Comparison of ENCODE assay signal across 17 cellular contexts in genomic region chr18:53458944-53459580, GRCh38.
DNase-seq lines count a peak whose midpoint lies in the region; ATAC-seq and TF ChIP-seq lines count a peak whose summit lies in the region.
"Had no signal": no experiment of that assay in that cellular context is flagged by ENCODE, and none has a peak within 500 bp of the region (broad histone marks: within the 10 kb centered on the region; RNA-seq: fewer than 3 reads in every experiment).

No MANE protein-coding gene starts in this region.

- no peak for TF ChIP-seq CTCF in heart left ventricle (IDR thresholded peaks at IDR 0.05)

- no peak overlapping the region for H3K4me3 Mint-ChIP-seq in activated T-helper 1 cell treated with anti-CD3 and anti-CD28 coated beads, Interleukin-12 subunit alpha, Interleukin-12 subunit beta, Interleukin-2, Interleukin-4 antibody, amounts not matched to agents 30 ng/mL and 10 ng/mL and 1 ng/mL, durations not matched to agents 14 hours and 24 hours and 36 hours
- H3K4me3 Mint-ChIP-seq: activated CD8-positive, alpha-beta T cell treated with anti-CD3 and anti-CD28 coated beads for 36 hours; activated naive CD4-positive, alpha-beta T cell treated with anti-CD3 and anti-CD28 coated beads for 36 hours; CD4-positive, alpha-beta T cell; naive thymus-derived CD8-positive, alpha-beta T cell; T-helper 2 cell treated with Interferon-gamma antibody and Interleukin-4, amounts not matched to agents 5 μg/mL and 100 μg/mL, for 36 hours had no signal

- no peaks in the 10 kb centered on the region for H3K36me3 Mint-ChIP-seq in activated T-helper 1 cell treated with anti-CD3 and anti-CD28 coated beads, Interleukin-12 subunit alpha, Interleukin-12 subunit beta, Interleukin-2, Interleukin-4 antibody, amounts not matched to agents 30 ng/mL and 10 ng/mL and 1 ng/mL, durations not matched to agents 14 hours and 24 hours and 36 hours (ENCODE audit: low read depth)
- H3K36me3 Mint-ChIP-seq: naive thymus-derived CD8-positive, alpha-beta T cell had no signal

- no peaks in the 10 kb centered on the region for H3K27me3 ChIP-seq in heart left ventricle

- peaks cover 0 to 21% (median 7%) of the 10 kb centered on the region in 12 donors for H3K4me1 ChIP-seq in heart left ventricle

- H3K4me1 Mint-ChIP-seq in activated T-helper 1 cell treated with anti-CD3 and anti-CD28 coated beads, Interleukin-12 subunit alpha, Interleukin-12 subunit beta, Interleukin-2, Interleukin-4 antibody, amounts not matched to agents 30 ng/mL and 10 ng/mL and 1 ng/mL, durations not matched to agents 14 hours and 24 hours and 36 hours (ENCODE audit: low read depth): no peaks in the 10 kb centered on the region
- H3K4me1 Mint-ChIP-seq: naive thymus-derived CD8-positive, alpha-beta T cell had no signal

- no peak overlapping the region for H3K27ac Mint-ChIP-seq in activated T-helper 1 cell treated with anti-CD3 and anti-CD28 coated beads, Interleukin-12 subunit alpha, Interleukin-12 subunit beta, Interleukin-2, Interleukin-4 antibody, amounts not matched to agents 30 ng/mL and 10 ng/mL and 1 ng/mL, durations not matched to agents 14 hours and 24 hours and 36 hours
- H3K27ac Mint-ChIP-seq: activated CD8-positive, alpha-beta T cell treated with anti-CD3 and anti-CD28 coated beads for 36 hours; activated naive CD4-positive, alpha-beta T cell treated with anti-CD3 and anti-CD28 coated beads for 36 hours; CD4-positive, alpha-beta T cell; naive thymus-derived CD8-positive, alpha-beta T cell; T-helper 2 cell treated with Interferon-gamma antibody and Interleukin-4, amounts not matched to agents 5 μg/mL and 100 μg/mL, for 36 hours had no signal

- no peak overlapping the region for H3K27ac ChIP-seq in heart left ventricle
- H3K27ac ChIP-seq: thoracic aorta had no signal

- 14 to 31% (median 26%) methylated on average over 5 of the region's 5 CpGs for WGBS in heart left ventricle, 4 donors

- intact Hi-C loops in heart left ventricle (cut with DNase I): no loop called here
- intact Hi-C loops in activated T-helper 1 cell treated with anti-CD3 and anti-CD28 coated beads, Interleukin-12 subunit alpha, Interleukin-12 subunit beta, Interleukin-2, Interleukin-4 antibody, amounts not matched to agents 30 ng/mL and 10 ng/mL and 1 ng/mL, durations not matched to agents 14 hours and 24 hours and 36 hours (cut with micrococcal nuclease): no loop called here

- no peaks in the 10 kb centered on the region for H3K9me3 ChIP-seq in heart left ventricle
- H3K9me3 ChIP-seq: thoracic aorta had no signal

- TF ChIP-seq POLR2A in heart left ventricle (IDR thresholded peaks at IDR 0.05): no peak

- peak in 3 of 4 donors; percentile 31 to 47 (median 39) for ATAC-seq in heart left ventricle
- ATAC-seq in HG03354 (IDR thresholded peaks at IDR 0.05; ENCODE audit: poor library complexity, severe bottlenecking, unreplicated experiment): no peak
- no peak for ATAC-seq in GM19035 (IDR thresholded peaks at IDR 0.05; ENCODE audit: unreplicated experiment)
- ATAC-seq: activated CD8-positive, alpha-beta T cell treated with anti-CD3 and anti-CD28 coated beads for 36 hours; esophagus mucosa; naive thymus-derived CD8-positive, alpha-beta T cell had no signal

- no peaks in the 10 kb centered on the region for H3K9me3 Mint-ChIP-seq in activated T-helper 1 cell treated with anti-CD3 and anti-CD28 coated beads, Interleukin-12 subunit alpha, Interleukin-12 subunit beta, Interleukin-2, Interleukin-4 antibody, amounts not matched to agents 30 ng/mL and 10 ng/mL and 1 ng/mL, durations not matched to agents 14 hours and 24 hours and 36 hours
- H3K9me3 Mint-ChIP-seq: activated naive CD4-positive, alpha-beta T cell treated with anti-CD3 and anti-CD28 coated beads for 36 hours had no signal

- peak; percentile 23 for DNase-seq in HT1080 (ENCODE audit: low read depth)
- peak; percentile 100 for DNase-seq in NCI-H69 (lab: John Stamatoyannopoulos, UW)
- DNase-seq in heart left ventricle: peak in 2 of 5 donors; percentile 13 to 26
- DNase-seq in nucleus accumbens (lab: John Stamatoyannopoulos, UW): peak in 40 of 56 donors; percentile 2 to 70 (median 27)
- no peak for DNase-seq in activated T-helper 1 cell treated with anti-CD3 and anti-CD28 coated beads, Interleukin-12 subunit alpha, Interleukin-12 subunit beta, Interleukin-2, Interleukin-4 antibody, amounts not matched to agents 30 ng/mL and 10 ng/mL and 1 ng/mL, durations not matched to agents 14 hours and 24 hours and 36 hours (ENCODE audit: low spot score)
- DNase-seq in stimulated activated CD8-positive, alpha-beta memory T cell treated with anti-CD3 and anti-CD28 coated beads, Interleukin-4, amount 100 ng/mL, for 48 hours: no peak
- DNase-seq: activated CD8-positive, alpha-beta T cell treated with anti-CD3 and anti-CD28 coated beads for 36 hours; activated naive CD4-positive, alpha-beta T cell treated with anti-CD3 and anti-CD28 coated beads for 36 hours; CD4-positive, alpha-beta T cell; Kasumi-1; naive thymus-derived CD8-positive, alpha-beta T cell; NCI-H510A had no signal

- no peak overlapping the region for H3K4me3 ChIP-seq in heart left ventricle
- H3K4me3 ChIP-seq: thoracic aorta had no signal

- no peaks in the 10 kb centered on the region for H3K27me3 Mint-ChIP-seq in activated T-helper 1 cell treated with anti-CD3 and anti-CD28 coated beads, Interleukin-12 subunit alpha, Interleukin-12 subunit beta, Interleukin-2, Interleukin-4 antibody, amounts not matched to agents 30 ng/mL and 10 ng/mL and 1 ng/mL, durations not matched to agents 14 hours and 24 hours and 36 hours (ENCODE audit: insufficient read depth)
- H3K27me3 Mint-ChIP-seq: activated CD8-positive, alpha-beta T cell treated with anti-CD3 and anti-CD28 coated beads for 36 hours; CD4-positive, alpha-beta T cell had no signal

- no peaks in the 10 kb centered on the region for H3K36me3 ChIP-seq in heart left ventricle
- H3K36me3 ChIP-seq: thoracic aorta had no signal

Comparison
In these comparisons a context has a peak if more than half of its experiments do, and no peak if none do; other contexts are left out.
1. DNase-seq: peak in HT1080 (single experiment), NCI-H69 (single experiment) and nucleus accumbens (40 of 56); none in activated T-helper 1 cell treated with anti-CD3 and anti-CD28 coated beads, Interleukin-12 subunit alpha, Interleukin-12 subunit beta, Interleukin-2, Interleukin-4 antibody, amounts not matched to agents 30 ng/mL and 10 ng/mL and 1 ng/mL, durations not matched to agents 14 hours and 24 hours and 36 hours (single experiment) and stimulated activated CD8-positive, alpha-beta memory T cell treated with anti-CD3 and anti-CD28 coated beads, Interleukin-4, amount 100 ng/mL, for 48 hours (single experiment).
2. ATAC-seq: peak in heart left ventricle (3 of 4); none in HG03354 (single experiment) and GM19035 (single experiment).